Comparison of ENCODE assay signal across 11 cellular contexts in the genomic region with DNA sequence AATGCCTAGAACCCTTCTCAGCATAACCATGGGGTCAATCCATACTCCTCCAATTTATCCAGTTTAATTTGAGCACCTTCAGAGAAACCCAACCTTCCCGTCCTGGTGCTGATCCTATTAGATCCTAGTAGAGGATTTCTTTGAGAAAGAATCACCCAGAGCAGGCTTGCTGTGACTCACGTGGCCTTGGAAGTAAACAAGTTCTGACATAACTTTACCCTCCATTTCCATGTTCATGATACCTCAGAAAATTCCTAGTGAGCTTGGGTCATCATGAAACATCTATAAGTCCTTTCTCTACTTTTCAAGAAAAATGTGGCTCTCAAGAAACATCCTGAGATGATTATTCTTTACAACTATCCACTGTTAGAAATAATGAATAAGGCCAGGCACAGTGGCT.
"Had no signal": no experiment of that assay in that cellular context is flagged by ENCODE, and none has a peak within 500 bp of the region (broad histone marks: within the 10 kb centered on the region; RNA-seq: fewer than 3 reads in every experiment).

No MANE protein-coding gene starts in this region.

- H3K27ac ChIP-seq: dorsolateral prefrontal cortex, gastrocnemius medialis, sigmoid colon, upper lobe of left lung had no signal

- H3K4me3 ChIP-seq: dorsolateral prefrontal cortex, esophagus squamous epithelium, gastrocnemius medialis, sigmoid colon, upper lobe of left lung had no signal

- DNase-seq: activated CD4-positive, alpha-beta memory T cell treated with anti-CD3 and anti-CD28 coated beads for 36 hours; activated gamma-delta T cell; activated T-cell treated with anti-CD3 and anti-CD28 coated beads, Interleukin-2, amount 50 U/mL, for 48 hours; dorsolateral prefrontal cortex; esophagus squamous epithelium; gastrocnemius medialis; sigmoid colon; stimulated activated CD4-positive, alpha-beta T cell treated with anti-CD3 and anti-CD28 coated beads, Interleukin-4, amount 100 ng/mL, for 1 hour; stimulated activated CD8-positive, alpha-beta memory T cell treated with anti-CD3 and anti-CD28 coated beads, Interleukin-4, amount 100 ng/mL, for 48 hours; T-helper 9 cell; upper lobe of left lung had no signal

- H3K36me3 ChIP-seq: esophagus squamous epithelium, gastrocnemius medialis, sigmoid colon, upper lobe of left lung had no signal

- ATAC-seq: gastrocnemius medialis had no signal

- H3K9me3 ChIP-seq: esophagus squamous epithelium, gastrocnemius medialis, upper lobe of left lung had no signal

- H3K4me1 ChIP-seq: gastrocnemius medialis, sigmoid colon, upper lobe of left lung had no signal

- H3K27me3 ChIP-seq: gastrocnemius medialis, sigmoid colon, upper lobe of left lung had no signal
